Comparison of ENCODE assay signal across 15 cellular contexts in the genomic region with DNA sequence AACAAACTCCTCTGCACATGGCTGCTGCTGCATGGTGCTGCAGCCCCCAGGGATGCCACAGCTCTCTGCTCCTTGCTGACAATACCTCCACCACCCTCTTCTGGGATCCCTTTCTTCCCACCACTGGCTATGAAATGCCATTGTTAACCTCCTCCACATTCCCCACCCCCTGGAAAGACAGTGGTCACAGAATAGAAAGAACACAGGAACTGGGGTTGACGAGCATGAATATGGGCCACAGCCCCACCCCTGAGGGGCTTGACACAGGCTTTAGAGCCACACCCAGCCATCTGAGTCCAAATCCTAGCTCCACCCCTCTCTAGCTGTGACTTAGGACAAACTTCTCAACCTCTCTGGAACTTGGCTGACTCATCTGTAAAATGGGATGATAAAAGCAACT. TPM values are rescaled to one million over a fixed set of nuclear protein-coding genes. Genes with fewer than 3 reads are reported as not detected.
DNase-seq lines count a peak whose midpoint lies in the region; TF ChIP-seq lines count a peak whose summit lies in the region.
"Had no signal": no experiment of that assay in that cellular context is flagged by ENCODE, and none has a peak within 500 bp of the region (broad histone marks: within the 10 kb centered on the region; RNA-seq: fewer than 3 reads in every experiment).

No MANE protein-coding gene starts in this region.

- TF ChIP-seq CTCF in endodermal cell (conservative IDR thresholded peaks at IDR 0.05) = no peak
- no peak for TF ChIP-seq CTCF in sigmoid colon (IDR thresholded peaks at IDR 0.05)

- H3K9me3 Mint-ChIP-seq in activated CD4-positive, alpha-beta memory T cell treated with anti-CD3 and anti-CD28 coated beads, Interleukin-2, amount 10 ng/mL, durations not matched to agents 7 days and 5 days = no peaks in the 10 kb centered on the region
- no peaks in the 10 kb centered on the region for H3K9me3 Mint-ChIP-seq in activated CD4-positive, alpha-beta memory T cell treated with anti-CD3 and anti-CD28 coated beads for 36 hours
- no peaks in the 10 kb centered on the region for H3K9me3 Mint-ChIP-seq in endodermal cell

- H3K4me3 Mint-ChIP-seq in activated CD4-positive, alpha-beta memory T cell treated with anti-CD3 and anti-CD28 coated beads, Interleukin-2, amount 10 ng/mL, durations not matched to agents 7 days and 5 days = peak overlapping the region; percentile 38
- H3K4me3 Mint-ChIP-seq in activated CD4-positive, alpha-beta memory T cell treated with anti-CD3 and anti-CD28 coated beads for 36 hours = no peak overlapping the region
- H3K4me3 Mint-ChIP-seq in endodermal cell = no peak overlapping the region

- H3K4me2 ChIP-seq in neuronal stem cell (ENCODE audit: insufficient read depth, low read length, poor library complexity, severe bottlenecking) = no peak overlapping the region

- H3K4ac ChIP-seq in neuronal stem cell (ENCODE audit: low read length) = no peak overlapping the region

- H3K4me3 ChIP-seq in endodermal cell (ENCODE audit: low read length) = no peak overlapping the region
- H3K4me3 ChIP-seq in neuronal stem cell (ENCODE audit: low read length in 2 of 2) = no peak overlapping the region
- H3K4me3 ChIP-seq in sigmoid colon = no peak overlapping the region
- H3K4me3 ChIP-seq: GM23248 had no signal

- intact Hi-C loops in activated CD4-positive, alpha-beta memory T cell treated with anti-CD3 and anti-CD28 coated beads for 36 hours (cut with micrococcal nuclease) = loop anchor here (5.0 to 10.0 kb wide), 2 partner anchors 383 to 1071 kb away; partner anchors contain the start of genes RAB3GAP1 and UBXN4
- intact Hi-C loops in sigmoid colon (cut with DNase I) = no loop called here

- H3K27ac ChIP-seq in KOPT-K1 (ENCODE audit: low read depth, low read length, poor library complexity, severe bottlenecking) = peak overlapping the region; percentile 45
- no peak overlapping the region for H3K27ac ChIP-seq in endodermal cell (ENCODE audit: low read depth, low read length)
- H3K27ac ChIP-seq in neuronal stem cell (replicated peaks; ENCODE audit: low read length) = no peak overlapping the region
- no peak overlapping the region for H3K27ac ChIP-seq in sigmoid colon
- H3K27ac ChIP-seq: GM23248, HL-60 had no signal

- no peak overlapping the region for H2BK12ac ChIP-seq in neuronal stem cell (ENCODE audit: low read length)

- peak overlapping the region; percentile 81 for H3K27ac Mint-ChIP-seq in activated CD4-positive, alpha-beta memory T cell treated with anti-CD3 and anti-CD28 coated beads, Interleukin-2, amount 10 ng/mL, durations not matched to agents 7 days and 5 days
- no peak overlapping the region for H3K27ac Mint-ChIP-seq in activated CD4-positive, alpha-beta memory T cell treated with anti-CD3 and anti-CD28 coated beads for 36 hours
- no peak overlapping the region for H3K27ac Mint-ChIP-seq in endodermal cell

- H2BK5ac ChIP-seq in neuronal stem cell (ENCODE audit: low read length) = peak overlapping the region; percentile 44

- H3K4me1 Mint-ChIP-seq in activated CD4-positive, alpha-beta memory T cell treated with anti-CD3 and anti-CD28 coated beads, Interleukin-2, amount 10 ng/mL, durations not matched to agents 7 days and 5 days = peaks cover 73% of the 10 kb centered on the region
- peaks cover 56% of the 10 kb centered on the region for H3K4me1 Mint-ChIP-seq in activated CD4-positive, alpha-beta memory T cell treated with anti-CD3 and anti-CD28 coated beads for 36 hours (ENCODE audit: low read depth)
- H3K4me1 Mint-ChIP-seq in endodermal cell = no peaks in the 10 kb centered on the region

- H2AFZ ChIP-seq in neuronal stem cell (ENCODE audit: low read length) = no peak overlapping the region
- H2AFZ ChIP-seq: GM23248 had no signal

- no peak overlapping the region for H3K23ac ChIP-seq in neuronal stem cell (ENCODE audit: low read depth, low read length, poor library complexity)

- H3K14ac ChIP-seq in neuronal stem cell (ENCODE audit: low read length) = no peak overlapping the region

- peak; percentile 53 for DNase-seq in activated CD4-positive, alpha-beta memory T cell treated with anti-CD3 and anti-CD28 coated beads, Interleukin-2, amount 10 ng/mL, durations not matched to agents 7 days and 5 days
- DNase-seq in activated CD4-positive, alpha-beta memory T cell treated with anti-CD3 and anti-CD28 coated beads for 36 hours = no peak
- DNase-seq in endodermal cell (peak; percentile 65), neuronal stem cell (ENCODE audit: low spot score) (no peak), SK-N-DZ (ENCODE audit: low spot score) (no peak), D341Med (ENCODE audit: low spot score) (no peak), sigmoid colon (no peak)
- DNase-seq: ACHN; effector CD4-positive, alpha-beta T cell; foreskin fibroblast; GM23248; NCI-H82 had no signal

- no peaks in the 10 kb centered on the region for H3K79me1 ChIP-seq in neuronal stem cell (ENCODE audit: low read depth, low read length)

- H3K9ac ChIP-seq in endodermal cell (ENCODE audit: extremely low read depth, low read length, poor library complexity, severe bottlenecking) (no peak overlapping the region), neuronal stem cell (ENCODE audit: low read depth, low read length, poor library complexity) (no peak overlapping the region)
- H3K9ac ChIP-seq: GM23248 had no signal

- no peak overlapping the region for H3K18ac ChIP-seq in neuronal stem cell (ENCODE audit: low read length)

- H3K4me1 ChIP-seq in endodermal cell (ENCODE audit: control insufficient read depth, insufficient read depth, low read length) (no peaks in the 10 kb centered on the region), neuronal stem cell (ENCODE audit: control insufficient read depth in 2 of 2, insufficient read depth in 1 of 2, low read depth in 1 of 2, low read length in 2 of 2) (peaks cover 0 to 11% of the 10 kb centered on the region in 2 donors), sigmoid colon (peaks cover 0 to 14% (median 12%) of the 10 kb centered on the region in 4 donors)

- no peak overlapping the region for H2BK15ac ChIP-seq in neuronal stem cell (ENCODE audit: low read length)

- H3K36me3 ChIP-seq in KOPT-K1 (ENCODE audit: insufficient read depth, low read length) (no peaks in the 10 kb centered on the region), endodermal cell (ENCODE audit: control insufficient read depth, insufficient read depth, low read length) (no peaks in the 10 kb centered on the region), neuronal stem cell (replicated peaks in 1 of 2; ENCODE audit: control insufficient read depth in 2 of 2, insufficient read depth in 2 of 2, low read length in 2 of 2) (no peaks in the 10 kb centered on the region), sigmoid colon (no peaks in the 10 kb centered on the region)

- peaks cover 9% of the 10 kb centered on the region for H3K27me3 Mint-ChIP-seq in activated CD4-positive, alpha-beta memory T cell treated with anti-CD3 and anti-CD28 coated beads, Interleukin-2, amount 10 ng/mL, durations not matched to agents 7 days and 5 days
- H3K27me3 Mint-ChIP-seq in activated CD4-positive, alpha-beta memory T cell treated with anti-CD3 and anti-CD28 coated beads for 36 hours = peaks cover 9% of the 10 kb centered on the region
- peaks cover 71% of the 10 kb centered on the region for H3K27me3 Mint-ChIP-seq in endodermal cell (ENCODE audit: insufficient read depth)

- 0% methylated on average over 1 of the region's 1 CpG; no CpG with 5 or more reads in 1 of the 2 experiments for WGBS in endodermal cell (ENCODE audit: insufficient coverage in 1 of 2, insufficient read length in 1 of 2), 2 experiments
- WGBS in neuronal stem cell (ENCODE audit: extremely low coverage in 2 of 2, insufficient read length in 2 of 2, insufficient replicate concordance in 1 of 2), 2 donors = no CpG with 5 or more reads among the region's 1 CpG
- WGBS in sigmoid colon, 2 donors = 0% methylated on average over 1 of the region's 1 CpG

- CTCF ChIA-PET in activated CD4-positive, alpha-beta memory T cell treated with anti-CD3 and anti-CD28 coated beads, Interleukin-2, amount 10 ng/mL, durations not matched to agents 7 days and 5 days (lab: Charles Lee) = interaction anchor here (4.4 kb wide), 1 partner anchor 13 kb away, joined by 24 read pairs; no protein-coding TSS in a partner anchor
- CTCF ChIA-PET in activated CD4-positive, alpha-beta memory T cell treated with anti-CD3 and anti-CD28 coated beads for 36 hours (lab: Charles Lee) = interaction anchor here (1.2 to 1.7 kb wide), 2 partner anchors 14 to 42 kb away, joined by 4 to 5 read pairs; no protein-coding TSS in a partner anchor

- H3K9me3 ChIP-seq in KOPT-K1 (ENCODE audit: insufficient read depth, low read length, poor library complexity, severe bottlenecking) = no peaks in the 10 kb centered on the region
- H3K9me3 ChIP-seq in endodermal cell (ENCODE audit: control insufficient read depth, low read length) = no peaks in the 10 kb centered on the region
- no peaks in the 10 kb centered on the region for H3K9me3 ChIP-seq in neuronal stem cell (replicated peaks in 1 of 2; ENCODE audit: control insufficient read depth in 2 of 2, insufficient read depth in 1 of 2, low read depth in 1 of 2, low read length in 2 of 2)
- no peaks in the 10 kb centered on the region for H3K9me3 ChIP-seq in sigmoid colon

- no peak overlapping the region for H4K8ac ChIP-seq in neuronal stem cell (ENCODE audit: low read depth, low read length)

- H3K36me3 Mint-ChIP-seq in activated CD4-positive, alpha-beta memory T cell treated with anti-CD3 and anti-CD28 coated beads, Interleukin-2, amount 10 ng/mL, durations not matched to agents 7 days and 5 days (ENCODE audit: low read depth) = peaks cover 6% of the 10 kb centered on the region
- H3K36me3 Mint-ChIP-seq in activated CD4-positive, alpha-beta memory T cell treated with anti-CD3 and anti-CD28 coated beads for 36 hours = no peaks in the 10 kb centered on the region
- no peaks in the 10 kb centered on the region for H3K36me3 Mint-ChIP-seq in endodermal cell (ENCODE audit: low read depth)

- H4K91ac ChIP-seq in neuronal stem cell (ENCODE audit: low read depth, low read length, poor library complexity) = no peak overlapping the region

- peak overlapping the region; percentile 30 for H2AK5ac ChIP-seq in neuronal stem cell (ENCODE audit: low read depth, low read length)

- TF ChIP-seq POLR2A in sigmoid colon (IDR thresholded peaks at IDR 0.05) = no peak

- no peak overlapping the region for H2BK120ac ChIP-seq in neuronal stem cell (ENCODE audit: low read depth, low read length)

- no peak for TF ChIP-seq EP300 in sigmoid colon (IDR thresholded peaks at IDR 0.05)

- H3K27me3 ChIP-seq in endodermal cell (ENCODE audit: control insufficient read depth, insufficient read depth, low read length, poor library complexity, severe bottlenecking) (peaks cover 82% of the 10 kb centered on the region), neuronal stem cell (ENCODE audit: control insufficient read depth in 3 of 3, insufficient read depth in 3 of 3, low read depth in 1 of 3, low read length in 3 of 3) (no peaks in the 10 kb centered on the region), sigmoid colon (no peaks in the 10 kb centered on the region)

- POLR2A ChIA-PET in activated CD4-positive, alpha-beta memory T cell treated with anti-CD3 and anti-CD28 coated beads, Interleukin-2, amount 10 ng/mL, durations not matched to agents 7 days and 5 days (lab: Charles Lee) = interaction anchor here (0.9 to 3.9 kb wide), 6 partner anchors 8 to 89 kb away, joined by 3 to 49 read pairs (median 7); partner anchors contain the start of gene TMEM163
- POLR2A ChIA-PET in activated CD4-positive, alpha-beta memory T cell treated with anti-CD3 and anti-CD28 coated beads for 36 hours (lab: Charles Lee) = no interaction called here

RNA-seq across cellular contexts. Expression of gene TMEM163, which starts 47.3 kb away (rescaled TPM):
- total RNA-seq in activated CD4-positive, alpha-beta memory T cell treated with anti-CD3 and anti-CD28 coated beads, Interleukin-2, amount 10 ng/mL, durations not matched to agents 7 days and 5 days = 1 to 10 TPM; 1.8 to 2.3 TPM
- total RNA-seq in activated CD4-positive, alpha-beta memory T cell treated with anti-CD3 and anti-CD28 coated beads for 36 hours = under 1 TPM in 1 of 2 experiments, not detected in 1; 0.12 TPM
- under 1 TPM in 1 of 2 donors, not detected in 1; 0.24 TPM for total RNA-seq in endodermal cell
- 9.9 TPM for polyA plus RNA-seq in endodermal cell (2013, experiment 1 of 2)
- polyA plus RNA-seq in endodermal cell (2013, experiment 2 of 2) = 7.0 TPM
- polyA plus RNA-seq in neuronal stem cell (2013, experiment 1 of 2) = 8.5 TPM
- 8.8 TPM for polyA plus RNA-seq in neuronal stem cell (2013, experiment 2 of 2)
- polyA plus RNA-seq in SK-N-DZ (2014; cell fraction: cytosol; rRNA removed) = 9.7 and 13.9 TPM in 2 replicates
- 8.8 and 9.9 TPM in 2 replicates for polyA plus RNA-seq in SK-N-DZ (2014; cell fraction: nucleus; rRNA removed)
- total RNA-seq in sigmoid colon = 1 to 10 TPM in 2 of 4 donors, under 1 TPM in 2; 0.28 to 2.3 (median 0.88) TPM
- 1 to 10 TPM in 1 of 3 donors, under 1 TPM in 1, not detected in 1; 0.69 to 2.6 TPM for polyA plus RNA-seq in sigmoid colon
- total RNA-seq: bronchial epithelial cell, GM23248 had no signal
- polyA plus RNA-seq: GM23248 had no signal

Comparison
In these comparisons a context has a peak if more than half of its experiments do, and no peak if none do; other contexts are left out.
1. DNase-seq: peak in activated CD4-positive, alpha-beta memory T cell treated with anti-CD3 and anti-CD28 coated beads, Interleukin-2, amount 10 ng/mL, durations not matched to agents 7 days and 5 days (single experiment) and endodermal cell (single experiment); none in activated CD4-positive, alpha-beta memory T cell treated with anti-CD3 and anti-CD28 coated beads for 36 hours (single experiment), neuronal stem cell (single experiment), SK-N-DZ (single experiment), D341Med (single experiment) and sigmoid colon (single experiment).